In the genomic region with DNA sequence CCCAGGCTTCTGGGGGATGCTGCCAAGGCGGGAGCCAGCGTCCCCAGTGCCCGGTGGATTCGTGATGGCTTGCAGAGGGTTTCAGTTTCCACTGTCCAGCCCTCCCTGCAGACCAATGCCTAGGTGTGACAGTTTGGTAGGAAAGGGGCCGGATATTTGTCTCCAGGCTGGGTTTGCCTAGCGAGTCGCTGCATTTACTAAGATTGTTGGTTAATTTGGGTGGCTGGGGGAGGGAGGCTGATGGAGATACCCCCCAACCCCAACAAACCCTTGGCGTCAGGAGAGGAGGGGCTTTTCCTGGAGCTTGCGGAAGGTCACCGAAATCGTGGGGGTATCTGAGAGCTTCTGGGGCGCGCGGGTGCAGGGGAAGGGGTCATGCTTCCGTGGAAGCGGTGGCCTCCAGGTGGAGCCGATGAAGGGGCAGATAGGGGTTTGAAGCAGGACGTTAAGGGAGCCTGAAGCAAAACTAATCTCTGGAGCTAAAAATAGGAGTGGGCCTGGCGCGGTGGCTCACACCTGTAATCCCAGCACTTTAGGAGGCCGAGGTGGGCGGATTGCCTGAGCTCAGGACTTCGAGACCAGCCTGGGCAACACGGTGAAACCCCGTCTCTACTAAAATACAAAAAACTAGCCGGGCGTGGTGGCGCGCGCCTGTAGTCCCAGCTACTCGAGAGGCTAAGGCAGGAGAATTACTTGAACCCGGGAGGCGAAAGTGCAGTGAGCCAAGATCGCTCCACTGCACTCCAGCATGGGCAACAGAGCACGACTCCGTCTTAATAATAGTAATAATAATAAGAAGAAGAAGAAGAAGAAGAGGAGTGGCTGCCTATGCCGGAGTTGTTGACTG, we compare ENCODE assay signal across 8 cellular contexts. TPM values are rescaled to one million over a fixed set of nuclear protein-coding genes. Genes with fewer than 3 reads are reported as not detected.
DNase-seq lines count a peak whose midpoint lies in the region; ATAC-seq and TF ChIP-seq lines count a peak whose summit lies in the region.

No MANE protein-coding gene starts in this region.

- H3K4me1 ChIP-seq in CD4-positive, alpha-beta memory T cell (ENCODE audit: insufficient read depth, low read length), result peaks cover 6% of the 10 kb centered on the region
- H3K4me1 ChIP-seq in PC-9 (replicated peaks; ENCODE audit: insufficient read depth), result peaks cover 44% of the 10 kb centered on the region
- H3K4me1 ChIP-seq in esophagus muscularis mucosa, result peaks cover 34 to 60% (median 50%) of the 10 kb centered on the region in 4 donors
- H3K4me1 ChIP-seq in osteoblast (ENCODE audit: insufficient read depth, low read length), result peaks cover 22% of the 10 kb centered on the region

- H4K20me1 ChIP-seq in PC-9 (ENCODE audit: insufficient read depth), result peaks cover 24% of the 10 kb centered on the region
- peaks cover 22% of the 10 kb centered on the region for H4K20me1 ChIP-seq in osteoblast (ENCODE audit: insufficient read depth, low read length)

- TF ChIP-seq POLR2A in esophagus muscularis mucosa (IDR thresholded peaks at IDR 0.05; ENCODE audit: low read depth), result no peak

- no peaks in the 10 kb centered on the region for H3K27me3 ChIP-seq in CD4-positive, alpha-beta memory T cell (ENCODE audit: insufficient read depth, low read length)
- no peaks in the 10 kb centered on the region for H3K27me3 ChIP-seq in PC-9 (ENCODE audit: insufficient read depth, low read depth)
- H3K27me3 ChIP-seq in esophagus muscularis mucosa, result no peaks in the 10 kb centered on the region
- H3K27me3 ChIP-seq in osteoblast (ENCODE audit: insufficient read depth, low read length), result no peaks in the 10 kb centered on the region

- no peak for TF ChIP-seq EP300 in esophagus muscularis mucosa (IDR thresholded peaks at IDR 0.05)

- POLR2A ChIA-PET in CD4-positive, alpha-beta memory T cell (lab: Charles Lee; ENCODE audit: partially characterized antibody), result interaction anchor here (1.2 kb wide), 1 partner anchor 109 kb away, joined by 4 read pairs; no protein-coding TSS in a partner anchor
- POLR2A ChIA-PET in PC-9 (lab: Charles Lee; ENCODE audit: unreplicated experiment), result no interaction called here

- peaks cover 42% of the 10 kb centered on the region for H3F3A ChIP-seq in PC-9 (ENCODE audit: insufficient read depth, low read depth)

- no peaks in the 10 kb centered on the region for H3K36me3 ChIP-seq in CD4-positive, alpha-beta memory T cell (ENCODE audit: insufficient read depth, low read length)
- peaks cover 16% of the 10 kb centered on the region; the same call in 1 of the 2 replicates for H3K36me3 ChIP-seq in PC-9 (ENCODE audit: low read depth)
- no peaks in the 10 kb centered on the region for H3K36me3 ChIP-seq in esophagus muscularis mucosa
- H3K36me3 ChIP-seq in osteoblast (ENCODE audit: insufficient read depth, low read length), result no peaks in the 10 kb centered on the region

- H3K27ac ChIP-seq in CD4-positive, alpha-beta memory T cell (ENCODE audit: low read depth, low read length), result no peak overlapping the region
- H3K27ac ChIP-seq in PC-9 (peak overlapping the region; percentile 20), esophagus muscularis mucosa (replicated peaks in 1 of 4) (peak overlapping the region; percentile 79 to 98 (median 90)), osteoblast (ENCODE audit: low read depth, low read length) (peak overlapping the region; percentile 42)

- H3K4me3 ChIP-seq in CD4-positive, alpha-beta memory T cell (ENCODE audit: low read length in 2 of 2), result peak overlapping the region in 1 of 2 donors; percentile 47
- H3K4me3 ChIP-seq in PC-9, result peak overlapping the region; percentile 96
- H3K4me3 ChIP-seq in esophagus muscularis mucosa, result peak overlapping the region; percentile 88 to 99 (median 98)
- peak overlapping the region; percentile 94 for H3K4me3 ChIP-seq in osteoblast (ENCODE audit: insufficient read depth, low read length)

- no peaks in the 10 kb centered on the region for H3K9me2 ChIP-seq in PC-9 (ENCODE audit: insufficient read depth)

- intact Hi-C loops in CD4-positive, alpha-beta memory T cell (cut with micrococcal nuclease), result loop anchor here (10.0 kb wide), 1 partner anchor 284 kb away; a partner anchor contains a TSS
- intact Hi-C loops in PC-9 (cut with micrococcal nuclease; ENCODE audit: unreplicated experiment) (no loop called here), esophagus muscularis mucosa (cut with DNase I) (loop anchor here (5.0 kb wide), 2 partner anchors 281 to 329 kb away; a partner anchor contains a TSS)

- H3K4me2 ChIP-seq in PC-9 (peak overlapping the region; percentile 92), osteoblast (ENCODE audit: insufficient read depth, low read length) (peak overlapping the region; percentile 81)

- H3K9me3 Mint-ChIP-seq in CD4-positive, alpha-beta memory T cell, result peaks cover 0 to 2% (median 0%) of the 10 kb centered on the region in 8 donors

- 0 out of 2 replicates have a peak, but pooled peaks have one; percentile 33 for TF ChIP-seq CTCF in PC-9 (conservative IDR thresholded peaks at IDR 0.05)
- no peak for TF ChIP-seq CTCF in esophagus muscularis mucosa (IDR thresholded peaks at IDR 0.05)
- TF ChIP-seq CTCF in osteoblast (IDR thresholded peaks at IDR 0.05; ENCODE audit: extremely low read depth, low read depth, low read length), result no peak

- no TSS peak for BruUV-seq in PC-9 (replicated peaks; lab: Mats Ljungman, UMichigan)

- H2AFZ ChIP-seq in PC-9 (peak overlapping the region; percentile 99), osteoblast (ENCODE audit: low read length) (peak overlapping the region; percentile 83)

- peak overlapping the region in 3 of 7 donors; percentile 57 to 62 (median 59) for H3K27ac Mint-ChIP-seq in CD4-positive, alpha-beta memory T cell

- peaks cover 6 to 10% of the 10 kb centered on the region in 2 donors for H3K27me3 Mint-ChIP-seq in CD4-positive, alpha-beta memory T cell

- peaks cover 9 to 13% (median 11%) of the 10 kb centered on the region in 4 donors for H3K4me1 Mint-ChIP-seq in CD4-positive, alpha-beta memory T cell

- H3K36me3 Mint-ChIP-seq in CD4-positive, alpha-beta memory T cell, result no peaks in the 10 kb centered on the region

- no peaks in the 10 kb centered on the region for H3K9me3 ChIP-seq in CD4-positive, alpha-beta memory T cell (ENCODE audit: control insufficient read depth in 1 of 2, low read length in 2 of 2)
- H3K9me3 ChIP-seq in PC-9 (ENCODE audit: insufficient read depth, low read depth) (no peaks in the 10 kb centered on the region), esophagus muscularis mucosa (no peaks in the 10 kb centered on the region), osteoblast (ENCODE audit: low read depth, low read length) (no peaks in the 10 kb centered on the region)

- H3K4me3 Mint-ChIP-seq in CD4-positive, alpha-beta memory T cell, result peak overlapping the region; percentile 60 to 77 (median 71)

- H3K79me2 ChIP-seq in PC-9 (ENCODE audit: low read depth) (peaks cover 69% of the 10 kb centered on the region), osteoblast (ENCODE audit: insufficient read depth, low read length) (peaks cover 54% of the 10 kb centered on the region)

- no peak for ATAC-seq in HG02981 (IDR thresholded peaks at IDR 0.05; ENCODE audit: unreplicated experiment)

- no peak for DNase-seq in CD4-positive, alpha-beta memory T cell
- no peak for DNase-seq in PC-9
- no peak for DNase-seq in esophagus muscularis mucosa (ENCODE audit: extremely low spot score)
- DNase-seq in osteoblast (ENCODE audit: insufficient read length, low spot score, missing footprints), result no peak
- no peak for DNase-seq in AG20443 (ENCODE audit: low spot score)
- DNase-seq in effector CD4-positive, alpha-beta T cell, result no peak
- DNase-seq in NCI-H510A (lab: John Stamatoyannopoulos, UW), result no peak

- 57% methylated on average over 33 of the region's 37 CpGs for WGBS in esophagus muscularis mucosa

- CTCF ChIA-PET in CD4-positive, alpha-beta memory T cell (lab: Charles Lee; ENCODE audit: partially characterized antibody), result no interaction called here
- CTCF ChIA-PET in PC-9 (lab: Charles Lee), result no interaction called here

RNA-seq across cellular contexts. Expression of a gene that starts 1.1 kb away (rescaled TPM):
- 1 to 10 TPM; 7.5 to 8.4 TPM for total RNA-seq in CD4-positive, alpha-beta memory T cell
- polyA plus RNA-seq in CD4-positive, alpha-beta memory T cell, result under 1 TPM; 0.02 to 0.80 TPM
- 203 and 209 TPM in 2 replicates for total RNA-seq in PC-9 (2021)
- 100 to 1,000 TPM in 2 of 4 donors, 10 to 100 TPM in 2; 93.9 to 132 (median 110) TPM for total RNA-seq in esophagus muscularis mucosa
- total RNA-seq in osteoblast, result 99.9 and 118 TPM in 2 replicates

RNA-seq across cellular contexts. Expression of a gene that starts 25.6 kb away (rescaled TPM):
- total RNA-seq in CD4-positive, alpha-beta memory T cell, result not detected
- polyA plus RNA-seq in CD4-positive, alpha-beta memory T cell, result not detected
- total RNA-seq in PC-9 (2021) (0.52 and 0.78 TPM in 2 replicates), esophagus muscularis mucosa (not detected), osteoblast (not detected in 2 replicates)

RNA-seq across cellular contexts. Expression of a gene that starts 36.1 kb away (rescaled TPM):
- not detected for total RNA-seq in CD4-positive, alpha-beta memory T cell
- not detected for polyA plus RNA-seq in CD4-positive, alpha-beta memory T cell
- total RNA-seq in PC-9 (2021) (0.38 and 1.7 TPM in 2 replicates), esophagus muscularis mucosa (1 to 10 TPM in 3 of 4 donors, under 1 TPM in 1; 0.42 to 2.0 (median 1.2) TPM), osteoblast (0.29 TPM in 1 of 2 replicates, not detected in the other)

Comparison
In these comparisons a context has a peak if more than half of its experiments do, and no peak if none do; other contexts are left out.
1. RNA of a gene that starts 1.1 kb away (total RNA-seq): 203 to 209 TPM in PC-9, 93.9 to 132 TPM in esophagus muscularis mucosa and 99.9 to 118 TPM in osteoblast; 7.5 to 8.4 TPM in CD4-positive, alpha-beta memory T cell; every median in the first group is over 10 times any median in the second.